38 cellular contexts compared by ENCODE assay signal in genomic region chr3:105912891-105913290, GRCh38.
"Had no signal": no experiment of that assay in that cellular context is flagged by ENCODE, and none has a peak within 500 bp of the region (broad histone marks: within the 10 kb centered on the region; RNA-seq: fewer than 3 reads in every experiment).

No MANE protein-coding gene starts in this region.

- H3K27me3 ChIP-seq: adrenal gland, ascending aorta, body of pancreas, brain microvascular endothelial cell, breast epithelium, cardiac muscle cell had no signal

- H3K9me3 ChIP-seq: adrenal gland, body of pancreas had no signal

- H3K4me3 Mint-ChIP-seq: activated naive CD4-positive, alpha-beta T cell treated with anti-CD3 and anti-CD28 coated beads for 36 hours; activated naive CD4-positive, alpha-beta T cell treated with anti-CD3 and anti-CD28 coated beads, Interleukin-2, amount 10 ng/mL, durations not matched to agents 7 days and 5 days; activated naive CD4-positive, alpha-beta T cell treated with anti-CD3 and anti-CD28 coated beads, Interleukin-2, amount 50 U/mL, for 24 hours; activated naive CD8-positive, alpha-beta T cell; activated naive CD8-positive, alpha-beta T cell treated with anti-CD3 and anti-CD28 coated beads for 36 hours; activated naive CD8-positive, alpha-beta T cell treated with anti-CD3 and anti-CD28 coated beads, Interleukin-2, amount 10 ng/mL, durations not matched to agents 7 days and 5 days; activated naive CD8-positive, alpha-beta T cell treated with anti-CD3 and anti-CD28 coated beads, Interleukin-2, amount 50 U/mL, for 24 hours; activated T-cell treated with anti-CD3 and anti-CD28 coated beads, Interleukin-2, amount 50 U/mL, for 24 hours; activated T-cell treated with anti-CD3 and anti-CD28 coated beads, Interleukin-2, amount 50 U/mL, for 4 hours; activated T-cell treated with anti-CD3 and anti-CD28 coated beads, Interleukin-2, amount 50 U/mL, for 72 hours; activated T-helper 1 cell treated with anti-CD3 and anti-CD28 coated beads, Interleukin-12 subunit alpha, Interleukin-12 subunit beta, Interleukin-2, Interleukin-4 antibody, amounts not matched to agents 30 ng/mL and 10 ng/mL and 1 ng/mL, durations not matched to agents 14 hours and 24 hours and 36 hours; activated T-helper 17 cell treated with anti-CD3 and anti-CD28 coated beads, Interleukin-2, amount 50 U/mL, for 72 hours; brain; central memory CD8-positive, alpha-beta T cell had no signal

- H3K27ac Mint-ChIP-seq: activated naive CD4-positive, alpha-beta T cell treated with anti-CD3 and anti-CD28 coated beads for 36 hours; activated naive CD4-positive, alpha-beta T cell treated with anti-CD3 and anti-CD28 coated beads, Interleukin-2, amount 10 ng/mL, durations not matched to agents 7 days and 5 days; activated naive CD4-positive, alpha-beta T cell treated with anti-CD3 and anti-CD28 coated beads, Interleukin-2, amount 50 U/mL, for 24 hours; activated naive CD4-positive, alpha-beta T cell treated with anti-CD3 and anti-CD28 coated beads, Interleukin-2, amount 50 U/mL, for 72 hours; activated naive CD8-positive, alpha-beta T cell; activated naive CD8-positive, alpha-beta T cell treated with anti-CD3 and anti-CD28 coated beads for 36 hours; activated naive CD8-positive, alpha-beta T cell treated with anti-CD3 and anti-CD28 coated beads, Interleukin-2, amount 10 ng/mL, durations not matched to agents 7 days and 5 days; activated naive CD8-positive, alpha-beta T cell treated with anti-CD3 and anti-CD28 coated beads, Interleukin-2, amount 50 U/mL, for 24 hours; activated T-cell treated with anti-CD3 and anti-CD28 coated beads, Interleukin-2, amount 50 U/mL, for 24 hours; activated T-cell treated with anti-CD3 and anti-CD28 coated beads, Interleukin-2, amount 50 U/mL, for 72 hours; activated T-helper 1 cell treated with anti-CD3 and anti-CD28 coated beads, Interleukin-12 subunit alpha, Interleukin-12 subunit beta, Interleukin-2, Interleukin-4 antibody, amounts not matched to agents 30 ng/mL and 10 ng/mL and 1 ng/mL, durations not matched to agents 14 hours and 24 hours and 36 hours; activated T-helper 17 cell treated with anti-CD3 and anti-CD28 coated beads, Interleukin-2, amount 50 U/mL, for 72 hours; activated T-helper 2 cell treated with anti-CD3 and anti-CD28 coated beads, Interferon-gamma antibody, Interleukin-2, Interleukin-4, amounts not matched to agents 10 μg/mL and 5 μg/mL and 100 μg/mL, durations not matched to agents 14 hours and 24 hours and 36 hours; brain had no signal

- H3K27ac ChIP-seq: adrenal gland, ascending aorta, body of pancreas, brain microvascular endothelial cell, breast epithelium, cardiac muscle cell had no signal

- DNase-seq: activated effector memory CD4-positive, alpha-beta T cell treated with anti-CD3 and anti-CD28 coated beads, Interleukin-2, amount 50 U/mL, for 16 hours; activated effector memory CD4-positive, alpha-beta T cell treated with Interleukin-2 at 50 U/mL for 16 hours; activated gamma-delta T cell; activated gamma-delta T cell treated with Interleukin-2 at 50 U/mL for 16 hours; activated naive CD4-positive, alpha-beta T cell; activated naive CD4-positive, alpha-beta T cell treated with anti-CD3 and anti-CD28 coated beads for 36 hours; activated naive CD4-positive, alpha-beta T cell treated with anti-CD3 and anti-CD28 coated beads, Interleukin-2, amount 10 ng/mL, durations not matched to agents 7 days and 5 days; activated naive CD4-positive, alpha-beta T cell treated with anti-CD3 and anti-CD28 coated beads, Interleukin-2, amount 50 U/mL, for 16 hours; activated naive CD4-positive, alpha-beta T cell treated with Interleukin-2 at 50 U/mL for 16 hours; activated naive CD8-positive, alpha-beta T cell treated with anti-CD3 and anti-CD28 coated beads for 36 hours; activated naive CD8-positive, alpha-beta T cell treated with anti-CD3 and anti-CD28 coated beads, Interleukin-2, amount 10 ng/mL, durations not matched to agents 7 days and 5 days; activated naive CD8-positive, alpha-beta T cell treated with anti-CD3 and anti-CD28 coated beads, Interleukin-2, amount 50 U/mL, for 24 hours; activated T-cell treated with anti-CD3 and anti-CD28 coated beads, Interleukin-2, amount 50 U/mL, for 1 hour; activated T-cell treated with anti-CD3 and anti-CD28 coated beads, Interleukin-2, amount 50 U/mL, for 24 hours; activated T-cell treated with anti-CD3 and anti-CD28 coated beads, Interleukin-2, amount 50 U/mL, for 4 hours; activated T-cell treated with anti-CD3 and anti-CD28 coated beads, Interleukin-2, amount 50 U/mL, for 48 hours; activated T-cell treated with anti-CD3 and anti-CD28 coated beads, Interleukin-2, amount 50 U/mL, for 72 hours; adrenal gland; amniotic stem cell; amygdala; anterior cingulate cortex; aorta; body of pancreas; brain microvascular endothelial cell; caudate nucleus; central memory CD4-positive, alpha-beta T cell; cerebellar nuclear complex had no signal

- H3K9me3 Mint-ChIP-seq: central memory CD8-positive, alpha-beta T cell had no signal

- H3K36me3 Mint-ChIP-seq: brain had no signal

- H3K36me3 ChIP-seq: adrenal gland, ascending aorta, brain microvascular endothelial cell, breast epithelium, cardiac muscle cell had no signal

- H3K4me1 Mint-ChIP-seq: activated T-helper 17 cell treated with anti-CD3 and anti-CD28 coated beads, Interleukin-2, amount 50 U/mL, for 72 hours; brain; central memory CD8-positive, alpha-beta T cell had no signal

- H3K27me3 Mint-ChIP-seq: activated naive CD4-positive, alpha-beta T cell treated with anti-CD3 and anti-CD28 coated beads, Interleukin-2, amount 10 ng/mL, durations not matched to agents 7 days and 5 days; activated naive CD4-positive, alpha-beta T cell treated with anti-CD3 and anti-CD28 coated beads, Interleukin-2, amount 50 U/mL, for 24 hours; activated naive CD8-positive, alpha-beta T cell; activated naive CD8-positive, alpha-beta T cell treated with anti-CD3 and anti-CD28 coated beads for 36 hours; activated naive CD8-positive, alpha-beta T cell treated with anti-CD3 and anti-CD28 coated beads, Interleukin-2, amount 10 ng/mL, durations not matched to agents 7 days and 5 days; activated naive CD8-positive, alpha-beta T cell treated with anti-CD3 and anti-CD28 coated beads, Interleukin-2, amount 50 U/mL, for 24 hours; activated T-cell treated with anti-CD3 and anti-CD28 coated beads, Interleukin-2, amount 50 U/mL, for 24 hours; activated T-helper 17 cell treated with anti-CD3 and anti-CD28 coated beads, Interleukin-2, amount 50 U/mL, for 72 hours; brain; central memory CD8-positive, alpha-beta T cell had no signal

- H3K4me1 ChIP-seq: body of pancreas, breast epithelium had no signal

- ATAC-seq: activated naive CD4-positive, alpha-beta T cell treated with anti-CD3 and anti-CD28 coated beads, Interleukin-2, amount 50 U/mL, for 72 hours; activated naive CD8-positive, alpha-beta T cell treated with anti-CD3 and anti-CD28 coated beads, Interleukin-2, amount 50 U/mL, for 24 hours; activated T-cell treated with anti-CD3 and anti-CD28 coated beads, Interleukin-2, amount 50 U/mL, for 4 hours; activated T-cell treated with anti-CD3 and anti-CD28 coated beads, Interleukin-2, amount 50 U/mL, for 72 hours; activated T-helper 17 cell treated with anti-CD3 and anti-CD28 coated beads, Interleukin-2, amount 50 U/mL, for 72 hours; body of pancreas had no signal

- H3K4me3 ChIP-seq: adrenal gland, ascending aorta, body of pancreas, breast epithelium, cardiac muscle cell had no signal
